Comparison of ENCODE assay signal across 19 cellular contexts in genomic region chr1:897176-897575, GRCh38. TPM values are rescaled to one million over a fixed set of nuclear protein-coding genes. Genes with fewer than 3 reads are reported as not detected.
"Had no signal": no experiment of that assay in that cellular context is flagged by ENCODE, and none has a peak within 500 bp of the region (broad histone marks: within the 10 kb centered on the region; RNA-seq: fewer than 3 reads in every experiment).

No MANE protein-coding gene starts in this region.

- H3K9me3 Mint-ChIP-seq: memory B cell, mesothelial cell of epicardium, natural killer cell, neural crest cell had no signal

- H3K36me3 ChIP-seq: left lung, lower lobe of right lung, sigmoid colon, stomach, thoracic aorta, transverse colon had no signal

- H3K4me3 ChIP-seq: left lung, lower lobe of right lung, sigmoid colon, skin epidermis, stomach, thoracic aorta, transverse colon had no signal

- H3K4me3 Mint-ChIP-seq: memory B cell, mesothelial cell of epicardium, natural killer cell, neural crest cell had no signal

- DNase-seq: effector memory CD4-positive, alpha-beta T cell; foreskin keratinocyte; immature natural killer cell; left lung; lower lobe of right lung; natural killer cell; posterior cingulate gyrus; sigmoid colon; stimulated activated CD4-positive, alpha-beta T cell treated with anti-CD3 and anti-CD28 coated beads, Interleukin-2, amount 100 ng/mL, for 24 hours; stimulated activated CD4-positive, alpha-beta T cell treated with anti-CD3 and anti-CD28 coated beads, Interleukin-4, amount 100 ng/mL, for 4 hours; stimulated activated naive CD4-positive, alpha-beta T cell; stomach; substantia nigra; transverse colon had no signal

- ATAC-seq: foreskin keratinocyte, left lung, lower lobe of right lung, natural killer cell had no signal

- H3K27ac Mint-ChIP-seq: immature natural killer cell, memory B cell, mesothelial cell of epicardium, natural killer cell had no signal

- H3K4me1 Mint-ChIP-seq: neural crest cell had no signal

- H3K36me3 Mint-ChIP-seq: memory B cell, mesothelial cell of epicardium, natural killer cell had no signal

RNA-seq across cellular contexts. Expression of gene SAMD11, which starts 26.5 kb away (rescaled TPM):
- total RNA-seq: foreskin keratinocyte, natural killer cell had no signal
